In the genomic region with DNA sequence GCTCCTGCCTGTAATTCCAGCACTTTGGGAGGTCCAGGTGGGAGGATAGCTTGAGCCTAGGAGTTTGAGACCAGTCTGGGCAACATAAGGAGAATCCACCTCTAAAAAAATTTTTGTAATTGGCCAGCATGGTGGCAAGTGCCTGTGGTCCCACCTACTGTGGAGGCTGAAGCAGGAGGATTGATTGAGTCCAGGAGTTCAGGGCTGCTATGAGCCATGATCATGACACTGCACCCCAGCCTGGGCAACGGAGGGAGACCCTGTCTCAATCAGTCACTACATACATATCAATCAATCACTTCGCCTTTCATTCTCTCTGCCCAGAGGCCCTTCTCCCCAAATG, we compare ENCODE assay signal across 14 cellular contexts. TPM values are rescaled to one million over a fixed set of nuclear protein-coding genes. Genes with fewer than 3 reads are reported as not detected.
DNase-seq lines count a peak whose midpoint lies in the region; ATAC-seq and TF ChIP-seq lines count a peak whose summit lies in the region.
"Had no signal": no experiment of that assay in that cellular context is flagged by ENCODE, and none has a peak within 500 bp of the region (broad histone marks: within the 10 kb centered on the region; RNA-seq: fewer than 3 reads in every experiment).

No MANE protein-coding gene starts in this region.

- H3K27ac ChIP-seq in OCI-LY7 (ENCODE audit: low read depth, low read length, poor library complexity, severe bottlenecking), result peak overlapping the region; percentile 78
- H3K27ac ChIP-seq in effector memory CD4-positive, alpha-beta T cell (ENCODE audit: insufficient read depth, low read length, poor library complexity, severe bottlenecking), result peak overlapping the region; percentile 96
- H3K27ac ChIP-seq in prostate gland, result no peak overlapping the region

- H3K27ac Mint-ChIP-seq in activated CD4-positive, alpha-beta memory T cell treated with anti-CD3 and anti-CD28 coated beads for 36 hours, result peak overlapping the region; percentile 97
- no peak overlapping the region for H3K27ac Mint-ChIP-seq in activated CD4-positive, alpha-beta memory T cell treated with anti-CD3 and anti-CD28 coated beads, Interleukin-2, amount 10 ng/mL, durations not matched to agents 7 days and 5 days
- H3K27ac Mint-ChIP-seq in stimulated activated memory B cell treated with anti-CD40 and anti-IgM and Interleukin-4, amounts not matched to agents 10 μg/mL and 1 μg/mL and 100 μg/mL, for 72 hours, result peak overlapping the region; percentile 76

- POLR2A ChIA-PET in activated CD4-positive, alpha-beta memory T cell treated with anti-CD3 and anti-CD28 coated beads for 36 hours (lab: Charles Lee), result interaction anchor here (0.7 to 0.8 kb wide), 2 partner anchors 27 to 57 kb away, joined by 3 to 4 read pairs; no protein-coding TSS in a partner anchor
- POLR2A ChIA-PET in activated CD4-positive, alpha-beta memory T cell treated with anti-CD3 and anti-CD28 coated beads, Interleukin-2, amount 10 ng/mL, durations not matched to agents 7 days and 5 days (lab: Charles Lee), result interaction anchor here (1.0 to 8.0 kb wide), 3 partner anchors 28 to 130 kb away, joined by 3 to 225 read pairs (median 4); a partner anchor contains a TSS
- POLR2A ChIA-PET in OCI-LY7 (lab: Charles Lee), result interaction anchor here (0.6 to 2.4 kb wide), 10 partner anchors 9 to 228 kb away, joined by 3 to 9 read pairs (median 3); no protein-coding TSS in a partner anchor

- H3K4me2 ChIP-seq in OCI-LY7 (ENCODE audit: low read length), result peak overlapping the region; percentile 68

- TF ChIP-seq CTCF in OCI-LY7 (conservative IDR thresholded peaks at IDR 0.05; ENCODE audit: low read length), result no peak; the same call in 1 of the 2 replicates
- TF ChIP-seq CTCF in prostate gland (IDR thresholded peaks at IDR 0.05), result no peak

- peaks cover 13% of the 10 kb centered on the region; the same call in 1 of the 2 replicates for H4K20me1 ChIP-seq in OCI-LY7 (ENCODE audit: insufficient read depth, low read length)

- peak; percentile 30 for DNase-seq in activated CD4-positive, alpha-beta memory T cell treated with anti-CD3 and anti-CD28 coated beads for 36 hours
- DNase-seq in activated CD4-positive, alpha-beta memory T cell treated with anti-CD3 and anti-CD28 coated beads, Interleukin-2, amount 10 ng/mL, durations not matched to agents 7 days and 5 days, result no peak
- no peak for DNase-seq in OCI-LY7 (ENCODE audit: low spot score)
- DNase-seq in effector memory CD4-positive, alpha-beta T cell, result no peak
- no peak for DNase-seq in prostate gland (ENCODE audit: low spot score)
- no peak for DNase-seq in NK-92 treated with Interleukin-12 subunit alpha and Interleukin-12 subunit beta, amount 100 ng/mL, for 24 hours (lab: John Stamatoyannopoulos, UW)
- DNase-seq: ACHN; effector CD8-positive, alpha-beta T cell; NCI-H1105 treated with DMSO at 0.1 percent for 48 hours; NCI-H345; right cardiac atrium; stimulated activated CD4-positive, alpha-beta T cell treated with anti-CD3 and anti-CD28 coated beads, Interleukin-4, amount 100 ng/mL, for 1 hour had no signal

- no peaks in the 10 kb centered on the region for H3K27me3 Mint-ChIP-seq in activated CD4-positive, alpha-beta memory T cell treated with anti-CD3 and anti-CD28 coated beads for 36 hours
- no peaks in the 10 kb centered on the region for H3K27me3 Mint-ChIP-seq in activated CD4-positive, alpha-beta memory T cell treated with anti-CD3 and anti-CD28 coated beads, Interleukin-2, amount 10 ng/mL, durations not matched to agents 7 days and 5 days
- no peaks in the 10 kb centered on the region for H3K27me3 Mint-ChIP-seq in stimulated activated memory B cell treated with anti-CD40 and anti-IgM and Interleukin-4, amounts not matched to agents 10 μg/mL and 1 μg/mL and 100 μg/mL, for 72 hours

- WGBS in prostate gland, result 89% methylated on average over 2 of the region's 2 CpGs

- H3K36me3 Mint-ChIP-seq in activated CD4-positive, alpha-beta memory T cell treated with anti-CD3 and anti-CD28 coated beads for 36 hours, result peaks cover 12% of the 10 kb centered on the region
- H3K36me3 Mint-ChIP-seq in activated CD4-positive, alpha-beta memory T cell treated with anti-CD3 and anti-CD28 coated beads, Interleukin-2, amount 10 ng/mL, durations not matched to agents 7 days and 5 days (ENCODE audit: low read depth), result peaks cover 31% of the 10 kb centered on the region
- peaks cover 7% of the 10 kb centered on the region for H3K36me3 Mint-ChIP-seq in stimulated activated memory B cell treated with anti-CD40 and anti-IgM and Interleukin-4, amounts not matched to agents 10 μg/mL and 1 μg/mL and 100 μg/mL, for 72 hours

- H3K4me1 Mint-ChIP-seq in activated CD4-positive, alpha-beta memory T cell treated with anti-CD3 and anti-CD28 coated beads for 36 hours (ENCODE audit: low read depth), result peaks cover 37% of the 10 kb centered on the region
- peaks cover 32% of the 10 kb centered on the region for H3K4me1 Mint-ChIP-seq in activated CD4-positive, alpha-beta memory T cell treated with anti-CD3 and anti-CD28 coated beads, Interleukin-2, amount 10 ng/mL, durations not matched to agents 7 days and 5 days
- peaks cover 46% of the 10 kb centered on the region for H3K4me1 Mint-ChIP-seq in stimulated activated memory B cell treated with anti-CD40 and anti-IgM and Interleukin-4, amounts not matched to agents 10 μg/mL and 1 μg/mL and 100 μg/mL, for 72 hours

- H3K4me3 ChIP-seq in OCI-LY7 (ENCODE audit: low read depth, low read length, poor library complexity, severe bottlenecking), result no peak overlapping the region
- H3K4me3 ChIP-seq in effector memory CD4-positive, alpha-beta T cell (ENCODE audit: insufficient read depth, low read depth, low read length, poor library complexity, severe bottlenecking), result peak overlapping the region; percentile 73
- no peak overlapping the region for H3K4me3 ChIP-seq in prostate gland

- no peaks in the 10 kb centered on the region for H3K9me3 Mint-ChIP-seq in activated CD4-positive, alpha-beta memory T cell treated with anti-CD3 and anti-CD28 coated beads for 36 hours
- no peaks in the 10 kb centered on the region for H3K9me3 Mint-ChIP-seq in activated CD4-positive, alpha-beta memory T cell treated with anti-CD3 and anti-CD28 coated beads, Interleukin-2, amount 10 ng/mL, durations not matched to agents 7 days and 5 days
- no peaks in the 10 kb centered on the region for H3K9me3 Mint-ChIP-seq in stimulated activated memory B cell treated with anti-CD40 and anti-IgM and Interleukin-4, amounts not matched to agents 10 μg/mL and 1 μg/mL and 100 μg/mL, for 72 hours

- no TSS peak for BruUV-seq in OCI-LY7 (replicated peaks; lab: Mats Ljungman, UMichigan)

- intact Hi-C loops in activated CD4-positive, alpha-beta memory T cell treated with anti-CD3 and anti-CD28 coated beads for 36 hours (cut with micrococcal nuclease), result loop anchor here (5.0 kb wide), 1 partner anchor 134 kb away; no protein-coding TSS in a partner anchor
- intact Hi-C loops in OCI-LY7 (cut with micrococcal nuclease; ENCODE audit: unreplicated experiment) (no loop called here), prostate gland (cut with DNase I) (loop anchor here (5.0 kb wide), 1 partner anchor 126 kb away; no protein-coding TSS in a partner anchor)

- H3K9me3 ChIP-seq in OCI-LY7 (ENCODE audit: low read length) (no peaks in the 10 kb centered on the region), prostate gland (no peaks in the 10 kb centered on the region)
- H3K9me3 ChIP-seq in effector memory CD4-positive, alpha-beta T cell (ENCODE audit: control insufficient read depth, low read length), result no peaks in the 10 kb centered on the region

- no peaks in the 10 kb centered on the region for H3K9me2 ChIP-seq in OCI-LY7 (ENCODE audit: insufficient read depth, low read length)

- no peaks in the 10 kb centered on the region for H3K27me3 ChIP-seq in effector memory CD4-positive, alpha-beta T cell (replicated peaks; ENCODE audit: control insufficient read depth, insufficient read depth, low read length, poor library complexity, severe bottlenecking)
- no peaks in the 10 kb centered on the region for H3K27me3 ChIP-seq in prostate gland (replicated peaks; ENCODE audit: insufficient read depth)

- H3K36me3 ChIP-seq in OCI-LY7 (ENCODE audit: insufficient read depth, low read length) (peaks cover 19% of the 10 kb centered on the region), prostate gland (no peaks in the 10 kb centered on the region)
- no peaks in the 10 kb centered on the region for H3K36me3 ChIP-seq in effector memory CD4-positive, alpha-beta T cell (ENCODE audit: control insufficient read depth, insufficient read depth, low read length)

- peak overlapping the region; percentile 35 for H3K4me3 Mint-ChIP-seq in activated CD4-positive, alpha-beta memory T cell treated with anti-CD3 and anti-CD28 coated beads for 36 hours
- no peak overlapping the region for H3K4me3 Mint-ChIP-seq in activated CD4-positive, alpha-beta memory T cell treated with anti-CD3 and anti-CD28 coated beads, Interleukin-2, amount 10 ng/mL, durations not matched to agents 7 days and 5 days
- H3K4me3 Mint-ChIP-seq in stimulated activated memory B cell treated with anti-CD40 and anti-IgM and Interleukin-4, amounts not matched to agents 10 μg/mL and 1 μg/mL and 100 μg/mL, for 72 hours, result no peak overlapping the region

- CTCF ChIA-PET in activated CD4-positive, alpha-beta memory T cell treated with anti-CD3 and anti-CD28 coated beads for 36 hours (lab: Charles Lee), result no interaction called here
- CTCF ChIA-PET in activated CD4-positive, alpha-beta memory T cell treated with anti-CD3 and anti-CD28 coated beads, Interleukin-2, amount 10 ng/mL, durations not matched to agents 7 days and 5 days (lab: Charles Lee), result interaction anchor here (1.7 kb wide), 1 partner anchor 32 kb away, joined by 6 read pairs; no protein-coding TSS in a partner anchor
- CTCF ChIA-PET in OCI-LY7 (lab: Charles Lee; ENCODE audit: unreplicated experiment), result interaction anchor here (0.6 kb wide), 2 partner anchors 53 to 879 kb away, joined by 3 to 4 read pairs; no protein-coding TSS in a partner anchor

- no peak for ATAC-seq in stimulated activated memory B cell treated with anti-CD40 and anti-IgM and Interleukin-4, amounts not matched to agents 10 μg/mL and 1 μg/mL and 100 μg/mL, for 72 hours
- no peak for ATAC-seq in HG03521 (IDR thresholded peaks at IDR 0.05; ENCODE audit: unreplicated experiment)
- ATAC-seq: right cardiac atrium had no signal

- peaks cover 38% of the 10 kb centered on the region for H3K79me2 ChIP-seq in OCI-LY7 (ENCODE audit: insufficient read depth, low read depth, low read length)

- H2AFZ ChIP-seq in OCI-LY7 (ENCODE audit: low read length), result peak overlapping the region; percentile 61

- no peak for TF ChIP-seq POLR2A in prostate gland (IDR thresholded peaks at IDR 0.05)

- H3K4me1 ChIP-seq in OCI-LY7 (ENCODE audit: insufficient read depth, low read length, poor library complexity, severe bottlenecking) (peaks cover 66% of the 10 kb centered on the region), prostate gland (replicated peaks) (peaks cover 3% of the 10 kb centered on the region)
- H3K4me1 ChIP-seq in effector memory CD4-positive, alpha-beta T cell (ENCODE audit: control insufficient read depth, insufficient read depth, low read length, poor library complexity, severe bottlenecking), result peaks cover 20% of the 10 kb centered on the region

RNA-seq across cellular contexts. Expression of a gene that starts 1.1 kb away (rescaled TPM):
- total RNA-seq in activated CD4-positive, alpha-beta memory T cell treated with anti-CD3 and anti-CD28 coated beads for 36 hours, result 10 to 100 TPM; 25.8 to 27.5 TPM
- 10 to 100 TPM; 88.9 to 93.2 TPM for total RNA-seq in activated CD4-positive, alpha-beta memory T cell treated with anti-CD3 and anti-CD28 coated beads, Interleukin-2, amount 10 ng/mL, durations not matched to agents 7 days and 5 days
- total RNA-seq in OCI-LY7 (2014; rRNA removed; shearing (Covaris generic)), result 22.4 and 29.4 TPM in 2 replicates
- total RNA-seq in OCI-LY7 (2022) (42.5 and 46.5 TPM in 2 replicates), prostate gland (10 to 100 TPM; 16.5 to 17.7 TPM)

RNA-seq across cellular contexts. Expression of a gene that starts 45.8 kb away (rescaled TPM):
- total RNA-seq in activated CD4-positive, alpha-beta memory T cell treated with anti-CD3 and anti-CD28 coated beads for 36 hours, result 100 to 1,000 TPM; 390 to 392 TPM
- 100 to 1,000 TPM; 384 to 385 TPM for total RNA-seq in activated CD4-positive, alpha-beta memory T cell treated with anti-CD3 and anti-CD28 coated beads, Interleukin-2, amount 10 ng/mL, durations not matched to agents 7 days and 5 days
- 316 and 557 TPM in 2 replicates for total RNA-seq in OCI-LY7 (2014; rRNA removed; shearing (Covaris generic))
- 498 and 539 TPM in 2 replicates for total RNA-seq in OCI-LY7 (2022)
- 100 to 1,000 TPM; 111 to 153 TPM for total RNA-seq in prostate gland

Comparison
In these comparisons a context has a peak if more than half of its experiments do, and no peak if none do; other contexts are left out.
1. H3K27ac ChIP-seq: peak in OCI-LY7 (single experiment) and effector memory CD4-positive, alpha-beta T cell (single experiment); none in prostate gland (0 of 2).